Comparison of ENCODE assay signal across 20 cellular contexts in genomic region chr15:89429023-89429422, GRCh38.
DNase-seq lines count a peak whose midpoint lies in the region; ATAC-seq and TF ChIP-seq lines count a peak whose summit lies in the region.
"Had no signal": no experiment of that assay in that cellular context is flagged by ENCODE, and none has a peak within 500 bp of the region (broad histone marks: within the 10 kb centered on the region; RNA-seq: fewer than 3 reads in every experiment).

No MANE protein-coding gene starts in this region.

- H3K27ac Mint-ChIP-seq in HFFc6 (no peak overlapping the region), T-helper 17 cell (no peak overlapping the region)
- no peak overlapping the region for H3K27ac Mint-ChIP-seq in CD4-positive, alpha-beta T cell
- H3K27ac Mint-ChIP-seq: CD8-positive, alpha-beta T cell; immature natural killer cell had no signal

- H3K27me3 Mint-ChIP-seq in HFFc6 (ENCODE audit: insufficient read depth) (peaks cover 43% of the 10 kb centered on the region), T-helper 17 cell (peaks cover 39% of the 10 kb centered on the region)
- peaks cover 32% of the 10 kb centered on the region for H3K27me3 Mint-ChIP-seq in CD4-positive, alpha-beta T cell

- H3K4me1 ChIP-seq in SK-N-SH (ENCODE audit: control insufficient read depth in 1 of 2, insufficient read depth in 2 of 2, low read depth in 1 of 2, low read length in 1 of 2), result peaks cover 6 to 8% of the 10 kb centered on the region in 2 experiments; a peak in 3 of 4 replicates

- H3K4me3 Mint-ChIP-seq in HFFc6 (no peak overlapping the region), T-helper 17 cell (peak overlapping the region; percentile 19)
- H3K4me3 Mint-ChIP-seq in CD4-positive, alpha-beta T cell, result no peak overlapping the region
- H3K4me3 Mint-ChIP-seq: CD8-positive, alpha-beta T cell had no signal

- H3K4me1 Mint-ChIP-seq in HFFc6 (ENCODE audit: low read depth), result peaks cover 9% of the 10 kb centered on the region
- H3K4me1 Mint-ChIP-seq in T-helper 17 cell, result peaks cover 6% of the 10 kb centered on the region
- H3K4me1 Mint-ChIP-seq in CD4-positive, alpha-beta T cell (ENCODE audit: low read depth), result no peaks in the 10 kb centered on the region

- no peak overlapping the region for H3K9ac ChIP-seq in SK-N-SH

- WGBS in SK-N-SH (ENCODE audit: low lambda C conversion rate), result 86% methylated on average over 1 of the region's 1 CpG

- H3K36me3 ChIP-seq in SK-N-SH (replicated peaks in 1 of 2; ENCODE audit: control insufficient read depth in 1 of 2, insufficient read depth in 2 of 2, low read length in 1 of 2), result no peaks in the 10 kb centered on the region
- H3K36me3 ChIP-seq: heart right ventricle, MG63, sigmoid colon had no signal

- H3K9me2 ChIP-seq in SK-N-SH, result no peaks in the 10 kb centered on the region

- H3F3A ChIP-seq in SK-N-SH (replicated peaks; ENCODE audit: insufficient read depth), result no peaks in the 10 kb centered on the region

- no peak overlapping the region for H3K4me2 ChIP-seq in SK-N-SH

- ATAC-seq in SK-N-SH treated with all-trans-retinoic acid at 6 μM for 48 hours, result no peak
- ATAC-seq in T-helper 17 cell, result no peak
- no peak for ATAC-seq in CD4-positive, alpha-beta T cell (ENCODE audit: poor library complexity)
- no peak for ATAC-seq in HG02938 (IDR thresholded peaks at IDR 0.05; ENCODE audit: unreplicated experiment)
- ATAC-seq: CD8-positive, alpha-beta T cell; heart right ventricle; left ventricle myocardium superior had no signal

- H3K9me3 ChIP-seq in SK-N-SH (no peaks in the 10 kb centered on the region), T-helper 17 cell (ENCODE audit: control insufficient read depth, low read length, poor library complexity, severe bottlenecking) (no peaks in the 10 kb centered on the region)
- H3K9me3 ChIP-seq in CD4-positive, alpha-beta T cell (ENCODE audit: control insufficient read depth, low read length), result no peaks in the 10 kb centered on the region
- H3K9me3 ChIP-seq: heart right ventricle, MG63, sigmoid colon had no signal

- no peak for TF ChIP-seq EP300 in SK-N-SH (IDR thresholded peaks at IDR 0.05; ENCODE audit: borderline replicate concordance in 1 of 2, low read depth in 1 of 2, low read length in 1 of 2)

- H3K79me2 ChIP-seq in SK-N-SH (ENCODE audit: insufficient read depth), result no peaks in the 10 kb centered on the region

- intact Hi-C loops in CD4-positive, alpha-beta T cell (cut with DNase I, micrococcal nuclease), result no loop called here

- no peak overlapping the region for H3K4me3 ChIP-seq in SK-N-SH (ENCODE audit: low read depth in 2 of 2, low read length in 1 of 2)
- H3K4me3 ChIP-seq: heart right ventricle, MG63, sigmoid colon had no signal

- no peaks in the 10 kb centered on the region for H3K27me3 ChIP-seq in SK-N-SH (ENCODE audit: insufficient read depth)
- H3K27me3 ChIP-seq in CD4-positive, alpha-beta T cell (ENCODE audit: control insufficient read depth, insufficient read depth, low read length), result peaks cover 17% of the 10 kb centered on the region
- H3K27me3 ChIP-seq: MG63 had no signal

- no peaks in the 10 kb centered on the region for H3K9me3 Mint-ChIP-seq in HFFc6
- no peaks in the 10 kb centered on the region for H3K9me3 Mint-ChIP-seq in CD4-positive, alpha-beta T cell
- H3K9me3 Mint-ChIP-seq: CD8-positive, alpha-beta T cell; immature natural killer cell had no signal

- no peak for TF ChIP-seq RAD21 in SK-N-SH (IDR thresholded peaks at IDR 0.05; ENCODE audit: low read length)

- TF ChIP-seq CTCF in SK-N-SH (IDR thresholded peaks at IDR 0.05), result no peak
- TF ChIP-seq CTCF in HFFc6 (IDR thresholded peaks at IDR 0.05), result no peak
- TF ChIP-seq CTCF in CD4-positive, alpha-beta T cell (IDR thresholded peaks at IDR 0.05), result no peak

- no peak overlapping the region for H3K27ac ChIP-seq in SK-N-SH (ENCODE audit: low read depth in 2 of 2, low read length in 1 of 2)
- no peak overlapping the region for H3K27ac ChIP-seq in CD4-positive, alpha-beta T cell (ENCODE audit: low read depth, low read length)
- H3K27ac ChIP-seq: heart right ventricle, sigmoid colon, VCaP had no signal

- CTCF ChIA-PET in SK-N-SH (lab: Yijun Ruan, JAX), result interaction anchor here (1.0 to 18.5 kb wide), 8 partner anchors 12 to 100 kb away, joined by 4 to 618 read pairs (median 21); no protein-coding TSS in a partner anchor
- CTCF ChIA-PET in CD4-positive, alpha-beta T cell (lab: Charles Lee), result interaction anchor here (2.2 to 2.7 kb wide), 2 partner anchors 12 to 70 kb away, joined by 7 to 14 read pairs; no protein-coding TSS in a partner anchor

- H2AFZ ChIP-seq in SK-N-SH (ENCODE audit: low read depth), result no peak overlapping the region

- POLR2A ChIA-PET in SK-N-SH (lab: Yijun Ruan, JAX), result interaction anchor here (0.7 to 1.2 kb wide), 2 partner anchors 13 to 70 kb away, joined by 3 read pairs; no protein-coding TSS in a partner anchor
- POLR2A ChIA-PET in CD4-positive, alpha-beta T cell (lab: Charles Lee), result interaction anchor here (1.2 kb wide), 1 partner anchor 70 kb away, joined by 6 read pairs; no protein-coding TSS in a partner anchor

- H3K36me3 Mint-ChIP-seq in HFFc6 (ENCODE audit: low read depth), result no peaks in the 10 kb centered on the region
- peaks cover 3% of the 10 kb centered on the region for H3K36me3 Mint-ChIP-seq in T-helper 17 cell (ENCODE audit: low read depth)
- H3K36me3 Mint-ChIP-seq in CD4-positive, alpha-beta T cell (ENCODE audit: low read depth), result no peaks in the 10 kb centered on the region
- H3K36me3 Mint-ChIP-seq: CD8-positive, alpha-beta T cell; immature natural killer cell had no signal

- DNase-seq in SK-N-SH (peak; percentile 49), HFFc6 (peak; percentile 23), T-helper 17 cell (no peak), GM03348 (ENCODE audit: low spot score) (no peak)
- no peak for DNase-seq in CD4-positive, alpha-beta T cell
- DNase-seq: activated CD4-positive, alpha-beta T cell treated with anti-CD3 and anti-CD28 coated beads, Interleukin-2, amount 50 U/mL, for 48 hours; activated gamma-delta T cell; caudate nucleus; CD8-positive, alpha-beta T cell; DND-41; heart right ventricle; immature natural killer cell; left ventricle myocardium superior; MG63; NCI-H2029 treated with DMSO at 0.1 percent for 48 hours; NCI-H446 treated with DMSO at 0.1 percent for 48 hours; sigmoid colon had no signal

- H4K20me1 ChIP-seq in SK-N-SH (ENCODE audit: insufficient read depth), result no peaks in the 10 kb centered on the region

TF ChIP-seq in SK-N-SH, 30 proteins besides CTCF, POLR2A, EP300 and RAD21:
- TF ChIP-seq, protein P1, sequence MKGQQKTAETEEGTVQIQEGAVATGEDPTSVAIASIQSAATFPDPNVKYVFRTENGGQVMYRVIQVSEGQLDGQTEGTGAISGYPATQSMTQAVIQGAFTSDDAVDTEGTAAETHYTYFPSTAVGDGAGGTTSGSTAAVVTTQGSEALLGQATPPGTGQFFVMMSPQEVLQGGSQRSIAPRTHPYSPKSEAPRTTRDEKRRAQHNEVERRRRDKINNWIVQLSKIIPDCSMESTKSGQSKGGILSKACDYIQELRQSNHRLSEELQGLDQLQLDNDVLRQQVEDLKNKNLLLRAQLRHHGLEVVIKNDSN (IDR thresholded peaks at IDR 0.05; ENCODE audit: borderline replicate concordance, low read depth), result no peak
- no peak for TF ChIP-seq JUND (IDR thresholded peaks at IDR 0.05)
- TF ChIP-seq FOSL2 (IDR thresholded peaks at IDR 0.05; ENCODE audit: borderline replicate concordance, low read depth), result no peak
- TF ChIP-seq, protein P2, sequence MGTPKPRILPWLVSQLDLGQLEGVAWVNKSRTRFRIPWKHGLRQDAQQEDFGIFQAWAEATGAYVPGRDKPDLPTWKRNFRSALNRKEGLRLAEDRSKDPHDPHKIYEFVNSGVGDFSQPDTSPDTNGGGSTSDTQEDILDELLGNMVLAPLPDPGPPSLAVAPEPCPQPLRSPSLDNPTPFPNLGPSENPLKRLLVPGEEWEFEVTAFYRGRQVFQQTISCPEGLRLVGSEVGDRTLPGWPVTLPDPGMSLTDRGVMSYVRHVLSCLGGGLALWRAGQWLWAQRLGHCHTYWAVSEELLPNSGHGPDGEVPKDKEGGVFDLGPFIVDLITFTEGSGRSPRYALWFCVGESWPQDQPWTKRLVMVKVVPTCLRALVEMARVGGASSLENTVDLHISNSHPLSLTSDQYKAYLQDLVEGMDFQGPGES (IDR thresholded peaks at IDR 0.05; ENCODE audit: low read depth, low read length), result no peak
- TF ChIP-seq TAF1 (IDR thresholded peaks at IDR 0.05; ENCODE audit: borderline replicate concordance, low read depth, low read length), result no peak
TF ChIP-seq in SK-N-SH: peak in this region for 0.

TF ChIP-seq in SK-N-SH treated with all-trans-retinoic acid at 6 μM for 48 hours, 23 proteins besides CTCF, POLR2A, EP300 and RAD21:
- TF ChIP-seq BACH2 (CRISPR knock-in tag; IDR thresholded peaks at IDR 0.05; ENCODE audit: borderline replicate concordance), result no peak
- TF ChIP-seq TOX (CRISPR knock-in tag; IDR thresholded peaks at IDR 0.05; ENCODE audit: borderline replicate concordance), result no peak
- TF ChIP-seq GLIS3 (CRISPR knock-in tag; IDR thresholded peaks at IDR 0.05), result no peak
- no peak for TF ChIP-seq RARB (CRISPR knock-in tag; IDR thresholded peaks at IDR 0.05)
- no peak for TF ChIP-seq ZNF8 (CRISPR knock-in tag; IDR thresholded peaks at IDR 0.05)
- TF ChIP-seq ISL1 (CRISPR knock-in tag; IDR thresholded peaks at IDR 0.05), result no peak

Comparison
In these comparisons a context has a peak if more than half of its experiments do, and no peak if none do; other contexts are left out.
1. DNase-seq: peak in SK-N-SH (single experiment) and HFFc6 (single experiment); none in T-helper 17 cell (0 of 3), CD4-positive, alpha-beta T cell (0 of 10) and GM03348 (single experiment).